In the genomic region with DNA sequence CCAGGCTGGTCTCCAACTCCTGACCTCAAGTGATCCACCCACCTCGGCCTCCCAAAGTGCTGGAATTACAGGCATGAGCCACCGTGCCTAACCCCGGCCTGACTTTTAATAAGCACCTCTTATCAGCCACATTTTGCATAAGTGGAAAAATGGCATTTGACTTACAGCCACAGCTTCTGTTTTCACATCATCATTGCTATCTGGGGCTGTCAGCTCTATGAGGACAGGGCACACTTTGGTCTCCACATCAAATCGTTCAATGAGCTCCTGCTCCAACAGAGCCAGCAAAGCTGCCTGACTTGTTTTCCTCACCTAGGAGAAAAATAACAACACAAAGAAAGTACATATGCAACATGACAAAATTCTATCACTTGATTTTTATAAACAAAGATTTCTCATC, we compare ENCODE assay signal across 20 cellular contexts.
"Had no signal": no experiment of that assay in that cellular context is flagged by ENCODE, and none has a peak within 500 bp of the region (broad histone marks: within the 10 kb centered on the region; RNA-seq: fewer than 3 reads in every experiment).

No MANE protein-coding gene starts in this region.

- H3K27ac ChIP-seq: coronary artery, dorsolateral prefrontal cortex, esophagus muscularis mucosa, foreskin keratinocyte, gastroesophageal sphincter, hepatocyte, left lung, lower lobe of right lung had no signal

- H3K27ac Mint-ChIP-seq: immature natural killer cell, mesothelial cell of epicardium had no signal

- H3K4me1 ChIP-seq: esophagus muscularis mucosa, foreskin keratinocyte, left lung, lower lobe of right lung had no signal

- H3K9me3 ChIP-seq: esophagus muscularis mucosa, gastroesophageal sphincter, left lung, lower lobe of right lung, mucosa of descending colon had no signal

- ATAC-seq: foreskin keratinocyte, gastroesophageal sphincter, left lung, lower lobe of right lung, mucosa of descending colon had no signal

- H3K4me1 Mint-ChIP-seq: immature natural killer cell, mesothelial cell of epicardium, naive B cell had no signal

- H3K27me3 Mint-ChIP-seq: naive B cell had no signal

- H3K27me3 ChIP-seq: dorsolateral prefrontal cortex, esophagus muscularis mucosa, foreskin keratinocyte, gastroesophageal sphincter, hepatocyte, left lung had no signal

- H3K4me3 ChIP-seq: coronary artery, dorsolateral prefrontal cortex, esophagus muscularis mucosa, gastroesophageal sphincter, hepatocyte, left lung, lower lobe of right lung, mucosa of descending colon had no signal

- DNase-seq: dermis blood vessel endothelial cell; dorsolateral prefrontal cortex; effector CD4-positive, alpha-beta T cell; effector memory CD4-positive, alpha-beta T cell; foreskin keratinocyte; hypothalamus; immature natural killer cell; islet precursor cell; kidney; kidney glomerular epithelial cell; left lung; lower lobe of right lung; mesenchymal stem cell; mucosa of descending colon; naive B cell had no signal

- H3K9me3 Mint-ChIP-seq: immature natural killer cell, mesothelial cell of epicardium had no signal

- H3K4me3 Mint-ChIP-seq: immature natural killer cell, mesothelial cell of epicardium, naive B cell had no signal
